Comparison of ENCODE assay signal across 11 cellular contexts in the genomic region with DNA sequence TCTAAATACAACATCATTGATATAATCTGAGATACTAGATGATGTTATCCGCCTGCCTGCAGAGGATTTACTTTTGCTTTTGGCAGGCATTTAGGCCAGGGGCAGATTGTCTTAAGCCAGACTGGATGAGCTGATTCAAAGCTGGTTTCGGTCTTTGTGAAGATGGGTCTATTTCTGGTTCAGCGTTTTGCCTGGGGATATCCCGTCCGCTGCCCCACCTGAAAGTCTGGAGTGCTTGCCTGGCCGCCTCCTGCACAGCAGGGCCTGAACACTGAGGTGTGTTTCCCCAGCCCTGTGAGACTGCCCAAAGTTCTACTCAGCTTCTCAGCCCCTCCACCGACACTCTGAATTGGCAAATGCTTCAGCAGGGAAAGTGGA.
DNase-seq lines count a peak whose midpoint lies in the region; ATAC-seq, FAIRE-seq and TF ChIP-seq lines count a peak whose summit lies in the region.
"Had no signal": no experiment of that assay in that cellular context is flagged by ENCODE, and none has a peak within 500 bp of the region (broad histone marks: within the 10 kb centered on the region; RNA-seq: fewer than 3 reads in every experiment).

No MANE protein-coding gene starts in this region.

- H3K36me3 Mint-ChIP-seq in central memory CD8-positive, alpha-beta T cell (ENCODE audit: insufficient read depth), result peaks cover 3% of the 10 kb centered on the region
- H3K36me3 Mint-ChIP-seq in neural progenitor cell, result peaks cover under 1% of the 10 kb centered on the region

- no peaks in the 10 kb centered on the region for H3K36me3 ChIP-seq in neural progenitor cell
- H3K36me3 ChIP-seq: lower lobe of right lung had no signal

- H4K20me1 ChIP-seq in neural progenitor cell (ENCODE audit: low read depth), result no peaks in the 10 kb centered on the region

- no peaks in the 10 kb centered on the region for H3F3A ChIP-seq in neural progenitor cell (ENCODE audit: low read depth)

- H3K4me1 ChIP-seq in neural progenitor cell, result no peaks in the 10 kb centered on the region
- H3K4me1 ChIP-seq: lower lobe of right lung had no signal

- ATAC-seq in GM19463 (IDR thresholded peaks at IDR 0.05; ENCODE audit: unreplicated experiment) (peak; percentile 48), HG02938 (IDR thresholded peaks at IDR 0.05; ENCODE audit: unreplicated experiment) (peak; percentile 54)
- ATAC-seq in central memory CD8-positive, alpha-beta T cell (replicated peaks; ENCODE audit: extremely low read depth, poor library complexity, severe bottlenecking), result peak; percentile 31
- ATAC-seq: lower lobe of right lung had no signal

- DNase-seq in GM12892 (ENCODE audit: insufficient read length), result no peak
- DNase-seq in central memory CD8-positive, alpha-beta T cell (ENCODE audit: low spot score in 2 of 2), result no peak
- no peak for DNase-seq in amygdala (lab: John Stamatoyannopoulos, UW)
- DNase-seq in stimulated activated CD4-positive, alpha-beta T cell treated with anti-CD3 and anti-CD28 coated beads, Interleukin-4, amount 100 ng/mL, for 24 hours, result no peak
- no peak for DNase-seq in ureter (ENCODE audit: low spot score)
- no peak for DNase-seq in neural progenitor cell (ENCODE audit: low spot score)
- DNase-seq: activated T-cell treated with anti-CD3 and anti-CD28 coated beads for 4 hours, lower lobe of right lung had no signal

- peaks cover 2% of the 10 kb centered on the region for H3K9me3 Mint-ChIP-seq in central memory CD8-positive, alpha-beta T cell
- H3K9me3 Mint-ChIP-seq in neural progenitor cell, result peaks cover 25% of the 10 kb centered on the region

- H2AFZ ChIP-seq in neural progenitor cell (replicated peaks), result no peak overlapping the region

- FAIRE-seq in GM12892 (lab: Jason Lieb, UNC), result peak; percentile 94

- H3K4me1 Mint-ChIP-seq in central memory CD8-positive, alpha-beta T cell, result peaks cover 70% of the 10 kb centered on the region
- H3K4me1 Mint-ChIP-seq in neural progenitor cell, result peaks cover 48% of the 10 kb centered on the region

- H3K9me3 ChIP-seq in neural progenitor cell (ENCODE audit: low read depth), result no peaks in the 10 kb centered on the region
- H3K9me3 ChIP-seq: lower lobe of right lung had no signal

- H3K79me2 ChIP-seq in neural progenitor cell (ENCODE audit: low read depth), result no peaks in the 10 kb centered on the region

- H3K27ac ChIP-seq in neural progenitor cell, result no peak overlapping the region
- H3K27ac ChIP-seq: lower lobe of right lung, SK-N-MC had no signal

- no peak for TF ChIP-seq POLR2A in GM12892 (IDR thresholded peaks at IDR 0.05; ENCODE audit: low read depth, low read length)

- no peak overlapping the region for H3K4me2 ChIP-seq in neural progenitor cell

- no peak overlapping the region for H3K4me3 ChIP-seq in neural progenitor cell
- H3K4me3 ChIP-seq: lower lobe of right lung, SK-N-MC had no signal

- H3K4me3 Mint-ChIP-seq in central memory CD8-positive, alpha-beta T cell, result peak overlapping the region; percentile 65
- no peak overlapping the region for H3K4me3 Mint-ChIP-seq in neural progenitor cell

- no peaks in the 10 kb centered on the region for H3K27me3 Mint-ChIP-seq in central memory CD8-positive, alpha-beta T cell
- peaks cover 8% of the 10 kb centered on the region for H3K27me3 Mint-ChIP-seq in neural progenitor cell (ENCODE audit: insufficient read depth, low read depth)

- H3K27ac Mint-ChIP-seq in central memory CD8-positive, alpha-beta T cell (ENCODE audit: low read depth), result peak overlapping the region; percentile 92
- H3K27ac Mint-ChIP-seq in neural progenitor cell, result no peak overlapping the region

- H3K27me3 ChIP-seq in neural progenitor cell, result no peaks in the 10 kb centered on the region

- H3K9ac ChIP-seq in neural progenitor cell, result no peak overlapping the region

- no peak for TF ChIP-seq CTCF in neural progenitor cell (IDR thresholded peaks at IDR 0.05)
